In the genomic region with DNA sequence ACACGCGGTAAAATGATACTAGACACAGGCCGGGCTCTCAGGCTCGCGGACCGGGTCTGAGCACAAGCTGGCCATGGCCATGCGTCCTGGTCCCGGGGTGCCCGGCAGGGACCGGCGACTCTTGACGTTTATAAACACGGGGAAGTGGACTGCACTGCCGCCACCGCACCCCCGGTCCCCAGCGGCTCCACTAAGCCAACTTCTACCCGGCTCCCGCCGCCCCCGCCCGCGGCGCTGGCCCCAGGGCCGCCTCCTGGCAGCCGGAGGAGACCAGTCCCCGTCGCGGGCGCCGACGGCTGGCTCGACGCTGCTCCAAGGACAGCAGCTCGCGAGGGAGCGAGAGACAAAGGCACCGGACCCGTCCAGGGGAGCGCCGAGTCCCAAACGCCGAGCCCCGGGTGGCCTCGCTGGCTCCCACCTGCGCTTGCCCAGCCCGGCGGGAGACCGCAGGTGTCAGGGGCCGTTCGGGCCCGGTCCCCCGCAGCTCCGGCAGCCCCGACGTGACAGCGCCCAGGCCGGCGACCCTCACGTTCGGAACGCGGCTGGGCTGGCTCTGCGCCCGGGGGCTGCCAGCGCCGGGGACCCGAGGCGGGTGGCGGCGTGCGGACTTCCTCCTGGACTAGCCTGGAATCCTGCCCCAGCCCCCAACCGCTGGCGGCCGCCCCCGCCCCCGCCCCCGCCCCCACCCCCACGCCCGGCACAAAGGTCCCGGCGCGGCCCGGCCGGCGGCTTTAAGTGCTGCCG, we compare ENCODE assay signal across 8 cellular contexts. TPM values are rescaled to one million over a fixed set of nuclear protein-coding genes. Genes with fewer than 3 reads are reported as not detected.
A peak's percentile ranks its signal among the peaks of the same experiment; 100 is the strongest.
DNase-seq lines count a peak whose midpoint lies in the region; ATAC-seq, FAIRE-seq and TF ChIP-seq lines count a peak whose summit lies in the region.

No MANE protein-coding gene starts in this region.

- H3K4me1 Mint-ChIP-seq in activated CD4-positive, alpha-beta T cell treated with anti-CD3 and anti-CD28 coated beads, Interleukin-2, amount 10 ng/mL, durations not matched to agents 24 days and 14 days = peaks cover 32% of the 10 kb centered on the region
- peaks cover 36 to 49% of the 10 kb centered on the region in 2 donors for H3K4me1 Mint-ChIP-seq in effector memory CD8-positive, alpha-beta T cell (ENCODE audit: low read depth in 2 of 2)
- peaks cover 72% of the 10 kb centered on the region for H3K4me1 Mint-ChIP-seq in stimulated activated naive CD8-positive, alpha-beta T cell treated with anti-CD3 and anti-CD28 coated beads, Interleukin-15, Interleukin-2, amounts not matched to agents 100 ng/mL and 50 ng/mL, for 24 hours (ENCODE audit: low read depth)

- H3K9me3 Mint-ChIP-seq in activated CD4-positive, alpha-beta T cell treated with anti-CD3 and anti-CD28 coated beads, Interleukin-2, amount 10 ng/mL, durations not matched to agents 24 days and 14 days = peaks cover 6% of the 10 kb centered on the region
- H3K9me3 Mint-ChIP-seq in effector memory CD8-positive, alpha-beta T cell = no peaks in the 10 kb centered on the region
- H3K9me3 Mint-ChIP-seq in stimulated activated naive CD8-positive, alpha-beta T cell treated with anti-CD3 and anti-CD28 coated beads, Interleukin-15, Interleukin-2, amounts not matched to agents 100 ng/mL and 50 ng/mL, for 24 hours = no peaks in the 10 kb centered on the region

- H3K4me3 Mint-ChIP-seq in activated CD4-positive, alpha-beta T cell treated with anti-CD3 and anti-CD28 coated beads, Interleukin-2, amount 10 ng/mL, durations not matched to agents 24 days and 14 days = peak overlapping the region; percentile 79
- H3K4me3 Mint-ChIP-seq in effector memory CD8-positive, alpha-beta T cell = peak overlapping the region; percentile 84 to 90
- H3K4me3 Mint-ChIP-seq in stimulated activated naive CD8-positive, alpha-beta T cell treated with anti-CD3 and anti-CD28 coated beads, Interleukin-15, Interleukin-2, amounts not matched to agents 100 ng/mL and 50 ng/mL, for 24 hours = peak overlapping the region; percentile 85

- intact Hi-C loops in activated CD4-positive, alpha-beta T cell treated with anti-CD3 and anti-CD28 coated beads, Interleukin-2, amount 10 ng/mL, durations not matched to agents 24 days and 14 days (cut with micrococcal nuclease) = loop anchor here (1.0 to 10.0 kb wide), 8 partner anchors 160 to 1325 kb away; a partner anchor contains a TSS

- H3K27ac Mint-ChIP-seq in activated CD4-positive, alpha-beta T cell treated with anti-CD3 and anti-CD28 coated beads, Interleukin-2, amount 10 ng/mL, durations not matched to agents 24 days and 14 days = peak overlapping the region; percentile 72
- peak overlapping the region; percentile 72 to 77 for H3K27ac Mint-ChIP-seq in effector memory CD8-positive, alpha-beta T cell
- H3K27ac Mint-ChIP-seq in stimulated activated naive CD8-positive, alpha-beta T cell treated with anti-CD3 and anti-CD28 coated beads, Interleukin-15, Interleukin-2, amounts not matched to agents 100 ng/mL and 50 ng/mL, for 24 hours = peak overlapping the region; percentile 86

- no peaks in the 10 kb centered on the region for H3K9me3 ChIP-seq in BLaER1 treated with 17β-estradiol and CSF1 and Interleukin-3, amounts not matched to agents 10 nM and 100 nM (replicated peaks in 1 of 11)
- H3K9me3 ChIP-seq in mesodermal cell (ENCODE audit: control insufficient read depth, low read length) = no peaks in the 10 kb centered on the region

- H3K4me1 ChIP-seq in BLaER1 treated with 17β-estradiol and CSF1 and Interleukin-3, amounts not matched to agents 10 nM and 100 nM = peaks cover 39 to 77% (median 53%) of the 10 kb centered on the region in 10 experiments
- H3K4me1 ChIP-seq in mesodermal cell (ENCODE audit: control insufficient read depth, insufficient read depth, low read length, poor library complexity, severe bottlenecking) = peaks cover 26% of the 10 kb centered on the region

- H3K27ac ChIP-seq in BLaER1 treated with 17β-estradiol and CSF1 and Interleukin-3, amounts not matched to agents 10 nM and 100 nM = peak overlapping the region; percentile 83 to 98 (median 95)
- H3K27ac ChIP-seq in mesodermal cell (ENCODE audit: low read depth, low read length, severe bottlenecking) = peak overlapping the region; percentile 100

- ATAC-seq in GM19452 (IDR thresholded peaks at IDR 0.05; ENCODE audit: unreplicated experiment) (peak; percentile 25), HG03565 (IDR thresholded peaks at IDR 0.05; ENCODE audit: unreplicated experiment) (peak; percentile 7)
- ATAC-seq in effector memory CD8-positive, alpha-beta T cell (replicated peaks) = peak; percentile 31

- H3K36me3 ChIP-seq in BLaER1 treated with 17β-estradiol and CSF1 and Interleukin-3, amounts not matched to agents 10 nM and 100 nM = peaks cover 0 to 16% (median 9%) of the 10 kb centered on the region in 11 experiments; a peak in 11 of 22 replicates
- H3K36me3 ChIP-seq in mesodermal cell (ENCODE audit: control insufficient read depth, insufficient read depth, low read length) = peaks cover 31% of the 10 kb centered on the region

- H3K4me2 ChIP-seq in BLaER1 treated with 17β-estradiol and CSF1 and Interleukin-3, amounts not matched to agents 10 nM and 100 nM = peak overlapping the region; percentile 80 to 99 (median 87)

- FAIRE-seq in D721Med (lab: Jason Lieb, UNC) = no peak

- no peaks in the 10 kb centered on the region for H3K27me3 ChIP-seq in BLaER1 treated with 17β-estradiol and CSF1 and Interleukin-3, amounts not matched to agents 10 nM and 100 nM

- no peak for TF ChIP-seq CTCF in D721Med (IDR thresholded peaks at IDR 0.05; ENCODE audit: insufficient read depth, missing control alignments)

- H3K9ac ChIP-seq in BLaER1 treated with 17β-estradiol and CSF1 and Interleukin-3, amounts not matched to agents 10 nM and 100 nM = peak overlapping the region; percentile 91 to 99 (median 95)

- DNase-seq in activated CD4-positive, alpha-beta T cell treated with anti-CD3 and anti-CD28 coated beads, Interleukin-2, amount 10 ng/mL, durations not matched to agents 24 days and 14 days = peak; percentile 82
- peak in 2 of 3 experiments; percentile 21 to 33 for DNase-seq in effector memory CD8-positive, alpha-beta T cell
- no peak for DNase-seq in D721Med (ENCODE audit: insufficient read length, low spot score)

- 0% methylated on average over 47 to 52 of the region's 87 CpGs for WGBS in mesodermal cell (ENCODE audit: insufficient coverage in 2 of 2), 2 experiments

- peaks cover 9% of the 10 kb centered on the region for H3K27me3 Mint-ChIP-seq in activated CD4-positive, alpha-beta T cell treated with anti-CD3 and anti-CD28 coated beads, Interleukin-2, amount 10 ng/mL, durations not matched to agents 24 days and 14 days
- no peaks in the 10 kb centered on the region for H3K27me3 Mint-ChIP-seq in effector memory CD8-positive, alpha-beta T cell
- H3K27me3 Mint-ChIP-seq in stimulated activated naive CD8-positive, alpha-beta T cell treated with anti-CD3 and anti-CD28 coated beads, Interleukin-15, Interleukin-2, amounts not matched to agents 100 ng/mL and 50 ng/mL, for 24 hours = no peaks in the 10 kb centered on the region

- no peaks in the 10 kb centered on the region for H3K36me3 Mint-ChIP-seq in activated CD4-positive, alpha-beta T cell treated with anti-CD3 and anti-CD28 coated beads, Interleukin-2, amount 10 ng/mL, durations not matched to agents 24 days and 14 days (ENCODE audit: low read depth)
- peaks cover 28% of the 10 kb centered on the region for H3K36me3 Mint-ChIP-seq in effector memory CD8-positive, alpha-beta T cell (ENCODE audit: insufficient read depth)
- peaks cover 15% of the 10 kb centered on the region for H3K36me3 Mint-ChIP-seq in stimulated activated naive CD8-positive, alpha-beta T cell treated with anti-CD3 and anti-CD28 coated beads, Interleukin-15, Interleukin-2, amounts not matched to agents 100 ng/mL and 50 ng/mL, for 24 hours (ENCODE audit: low read depth)

- H3K4me3 ChIP-seq in BLaER1 treated with 17β-estradiol and CSF1 and Interleukin-3, amounts not matched to agents 10 nM and 100 nM = peak overlapping the region; percentile 93 to 99 (median 96)
- H3K4me3 ChIP-seq in mesodermal cell (ENCODE audit: extremely low read depth, insufficient read depth, low read length, poor library complexity, severe bottlenecking) = peak overlapping the region; percentile 97

- H4K20me1 ChIP-seq in BLaER1 treated with 17β-estradiol and CSF1 and Interleukin-3, amounts not matched to agents 10 nM and 100 nM = peaks cover 45 to 52% (median 51%) of the 10 kb centered on the region in 11 experiments; a peak in 21 of 22 replicates

RNA-seq across cellular contexts. Expression of a gene that starts 0.5 kb away (rescaled TPM):
- 50.5 and 57.5 TPM in 2 replicates for total RNA-seq in activated CD4-positive, alpha-beta T cell treated with anti-CD3 and anti-CD28 coated beads, Interleukin-2, amount 10 ng/mL, durations not matched to agents 24 days and 14 days
- polyA plus RNA-seq in mesodermal cell (2013, experiment 1 of 2) = 2,053 TPM
- 2,142 TPM for polyA plus RNA-seq in mesodermal cell (2013, experiment 2 of 2)
